ENCODE assay signal across 23 cellular contexts in the genomic region with DNA sequence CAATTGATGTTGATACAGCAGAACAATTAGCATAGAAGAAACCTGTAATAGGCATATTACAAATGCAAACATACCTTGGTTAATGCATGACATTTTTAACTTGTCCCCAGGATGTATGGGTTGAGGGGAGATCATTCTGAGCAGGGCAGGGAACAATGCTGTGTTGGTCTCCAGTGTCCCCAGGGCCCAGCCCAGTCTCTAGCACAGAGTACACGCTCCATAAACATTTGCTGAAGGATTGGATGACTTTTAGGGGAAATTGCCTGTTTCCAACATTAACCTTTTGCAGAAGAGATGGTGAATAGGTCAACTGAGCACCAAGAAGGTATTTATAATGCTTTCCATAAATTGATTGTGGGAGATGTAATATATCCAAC. TPM values are rescaled to one million over a fixed set of nuclear protein-coding genes. Genes with fewer than 3 reads are reported as not detected.
A peak's percentile ranks its signal among the peaks of the same experiment; 100 is the strongest.
DNase-seq lines count a peak whose midpoint lies in the region; ATAC-seq, FAIRE-seq and TF ChIP-seq lines count a peak whose summit lies in the region.
"Had no signal": no experiment of that assay in that cellular context is flagged by ENCODE, and none has a peak within 500 bp of the region (broad histone marks: within the 10 kb centered on the region; RNA-seq: fewer than 3 reads in every experiment).

No MANE protein-coding gene starts in this region.

- WGBS in HepG2 (ENCODE audit: low lambda C conversion rate): 0% methylated on average over 1 of the region's 1 CpG
- WGBS in right lobe of liver (ENCODE audit: insufficient coverage, low coverage, low lambda C conversion rate, missing lambda C conversion rate): no CpG with 5 or more reads among the region's 1 CpG
- 94% methylated on average over 1 of the region's 1 CpG; no CpG with 5 or more reads in 1 of the 2 experiments for WGBS in endodermal cell (ENCODE audit: insufficient coverage in 1 of 2, insufficient read length in 1 of 2), 2 experiments

- in situ Hi-C loops in HepG2 (cut with HindIII; ENCODE audit: extremely low pct_ligation_motif_present, low pct_unique_long_range_greater_than_20kb): no loop called here

- peak in 1 of 2 experiments; percentile 39; a peak in 1 of 4 replicates for TF ChIP-seq POLR2A in HepG2 (IDR thresholded peaks at IDR 0.05; ENCODE audit: insufficient read depth in 1 of 2, low read depth in 2 of 2, low read length in 2 of 2)
- TF ChIP-seq POLR2A in right lobe of liver (IDR thresholded peaks at IDR 0.05): no peak

- no peaks in the 10 kb centered on the region for H3K4me1 Mint-ChIP-seq in endodermal cell
- H3K4me1 Mint-ChIP-seq in activated T-cell treated with anti-CD3 and anti-CD28 coated beads, Interleukin-2, amount 50 U/mL, for 4 hours (ENCODE audit: low read depth): no peaks in the 10 kb centered on the region
- H3K4me1 Mint-ChIP-seq: CD4-positive, alpha-beta memory T cell had no signal

- peaks cover 9% of the 10 kb centered on the region for H3K27me3 Mint-ChIP-seq in endodermal cell (ENCODE audit: insufficient read depth)
- H3K27me3 Mint-ChIP-seq in activated T-cell treated with anti-CD3 and anti-CD28 coated beads, Interleukin-2, amount 50 U/mL, for 4 hours (ENCODE audit: low read depth): peaks cover 14% of the 10 kb centered on the region

- peak; percentile 89 for FAIRE-seq in HepG2 (lab: Jason Lieb, UNC)
- FAIRE-seq: A204.1, GM12891, GM19239 had no signal

- no peaks in the 10 kb centered on the region for H3K9me3 Mint-ChIP-seq in endodermal cell
- H3K9me3 Mint-ChIP-seq in activated T-cell treated with anti-CD3 and anti-CD28 coated beads, Interleukin-2, amount 50 U/mL, for 4 hours: no peaks in the 10 kb centered on the region
- H3K9me3 Mint-ChIP-seq: CD4-positive, alpha-beta memory T cell had no signal

- H3K36me3 ChIP-seq in HepG2 (replicated peaks in 1 of 2; ENCODE audit: control insufficient read depth in 1 of 2, insufficient read depth in 2 of 2, low read length in 2 of 2) (no peaks in the 10 kb centered on the region), right lobe of liver (no peaks in the 10 kb centered on the region), RWPE2 (ENCODE audit: low read depth) (no peaks in the 10 kb centered on the region), mucosa of rectum (ENCODE audit: control insufficient read depth in 2 of 2, insufficient read depth in 2 of 2, low read length in 2 of 2) (no peaks in the 10 kb centered on the region), endodermal cell (ENCODE audit: control insufficient read depth, insufficient read depth, low read length) (no peaks in the 10 kb centered on the region)
- H3K36me3 ChIP-seq: BLaER1 treated with 17β-estradiol and CSF1 and Interleukin-3, amounts not matched to agents 10 nM and 100 nM had no signal

- peak overlapping the region; percentile 73 for H3K4me2 ChIP-seq in HepG2 (ENCODE audit: low read depth, low read length)
- H3K4me2 ChIP-seq: BLaER1 treated with 17β-estradiol and CSF1 and Interleukin-3, amounts not matched to agents 10 nM and 100 nM had no signal

- DNase-seq in HepG2 (ENCODE audit: low spot score) (peak; percentile 66), right lobe of liver (no peak), RWPE2 (ENCODE audit: low spot score) (no peak), OCI-M1 (lab: John Stamatoyannopoulos, UW) (no peak), endodermal cell (no peak)
- DNase-seq in activated T-cell treated with anti-CD3 and anti-CD28 coated beads, Interleukin-2, amount 50 U/mL, for 4 hours: no peak
- DNase-seq: AML-193; CD4-positive, alpha-beta memory T cell; COR-L47; GF-D8; H7; MV-4-11; NCI-H1105; NCI-H446 treated with DMSO at 0.1 percent for 48 hours; NCI-H526; RPMI8226 had no signal

- peak; percentile 78 for ATAC-seq in HepG2
- ATAC-seq in right lobe of liver: no peak
- ATAC-seq in RWPE2 (ENCODE audit: low read depth): no peak
- no peak for ATAC-seq in GM21390 (IDR thresholded peaks at IDR 0.05; ENCODE audit: unreplicated experiment)
- ATAC-seq in activated T-cell treated with anti-CD3 and anti-CD28 coated beads, Interleukin-2, amount 50 U/mL, for 4 hours: no peak

- H4K20me1 ChIP-seq in HepG2 (ENCODE audit: insufficient read depth, low read length): no peaks in the 10 kb centered on the region
- H4K20me1 ChIP-seq: BLaER1 treated with 17β-estradiol and CSF1 and Interleukin-3, amounts not matched to agents 10 nM and 100 nM had no signal

- H3K36me3 Mint-ChIP-seq in endodermal cell (ENCODE audit: low read depth): no peaks in the 10 kb centered on the region
- H3K36me3 Mint-ChIP-seq in activated T-cell treated with anti-CD3 and anti-CD28 coated beads, Interleukin-2, amount 50 U/mL, for 4 hours (ENCODE audit: insufficient read depth): no peaks in the 10 kb centered on the region
- H3K36me3 Mint-ChIP-seq: CD4-positive, alpha-beta memory T cell had no signal

- H3K4me1 ChIP-seq in HepG2 (ENCODE audit: insufficient read depth, low read length) (peaks cover 78% of the 10 kb centered on the region), right lobe of liver (no peaks in the 10 kb centered on the region), RWPE2 (ENCODE audit: insufficient read depth, poor library complexity, severe bottlenecking) (peaks cover 35% of the 10 kb centered on the region), mucosa of rectum (ENCODE audit: control insufficient read depth in 2 of 2, insufficient read depth in 2 of 2, low read length in 2 of 2) (peaks cover 15 to 29% of the 10 kb centered on the region in 2 donors), endodermal cell (ENCODE audit: control insufficient read depth, insufficient read depth, low read length) (no peaks in the 10 kb centered on the region)
- H3K4me1 ChIP-seq: BLaER1 treated with 17β-estradiol and CSF1 and Interleukin-3, amounts not matched to agents 10 nM and 100 nM had no signal

- H3K9me3 ChIP-seq in HepG2 (ENCODE audit: low read length) (no peaks in the 10 kb centered on the region), right lobe of liver (no peaks in the 10 kb centered on the region), RWPE2 (ENCODE audit: severe bottlenecking) (no peaks in the 10 kb centered on the region), mucosa of rectum (ENCODE audit: control insufficient read depth in 2 of 2, low read length in 2 of 2) (no peaks in the 10 kb centered on the region), endodermal cell (ENCODE audit: control insufficient read depth, low read length) (no peaks in the 10 kb centered on the region)
- H3K9me3 ChIP-seq: BLaER1 treated with 17β-estradiol and CSF1 and Interleukin-3, amounts not matched to agents 10 nM and 100 nM had no signal

- CTCF ChIA-PET in HepG2 (lab: Yijun Ruan, JAX; ENCODE audit: low intra/inter-chr PET ratio, low total read pairs): no interaction called here

- H3K79me2 ChIP-seq in HepG2 (ENCODE audit: insufficient read depth, low read length): no peaks in the 10 kb centered on the region

- intact Hi-C loops in HepG2 (cut with micrococcal nuclease; ENCODE audit: unreplicated experiment) (loop anchor here (2.0 kb wide), 1 partner anchor 19 kb away; a partner anchor contains a TSS), right lobe of liver (cut with DNase I) (no loop called here)

- TF ChIP-seq EP300 in HepG2 (IDR thresholded peaks at IDR 0.05; ENCODE audit: low read depth in 2 of 2, low read length in 2 of 2): peak in 1 of 2 experiments; percentile 9; a peak in 1 of 4 replicates
- no peak for TF ChIP-seq EP300 in HepG2 (CRISPR knock-in tag; IDR thresholded peaks at IDR 0.05; ENCODE audit: borderline replicate concordance)

- H3K27ac Mint-ChIP-seq in endodermal cell: no peak overlapping the region
- H3K27ac Mint-ChIP-seq: CD4-positive, alpha-beta memory T cell had no signal

- no peak overlapping the region for H3K4me3 Mint-ChIP-seq in endodermal cell
- H3K4me3 Mint-ChIP-seq in activated T-cell treated with anti-CD3 and anti-CD28 coated beads, Interleukin-2, amount 50 U/mL, for 4 hours: no peak overlapping the region
- H3K4me3 Mint-ChIP-seq: CD4-positive, alpha-beta memory T cell had no signal

- peak overlapping the region; percentile 70 for H3K9ac ChIP-seq in HepG2 (ENCODE audit: insufficient read depth, low read depth, low read length)
- H3K9ac ChIP-seq in mucosa of rectum (ENCODE audit: low read depth in 1 of 2, low read length in 2 of 2): peak overlapping the region in 1 of 2 donors; percentile 57
- no peak overlapping the region for H3K9ac ChIP-seq in endodermal cell (ENCODE audit: extremely low read depth, low read length, poor library complexity, severe bottlenecking)
- H3K9ac ChIP-seq: BLaER1 treated with 17β-estradiol and CSF1 and Interleukin-3, amounts not matched to agents 10 nM and 100 nM had no signal

- peak overlapping the region; percentile 16 for H2AFZ ChIP-seq in HepG2 (ENCODE audit: low read length)

- no peak for TF ChIP-seq CTCF in HepG2 (CRISPR knock-in tag; IDR thresholded peaks at IDR 0.05)
- TF ChIP-seq CTCF in right lobe of liver (IDR thresholded peaks at IDR 0.05): no peak
- no peak for TF ChIP-seq CTCF in RWPE2 (IDR thresholded peaks at IDR 0.05; ENCODE audit: poor library complexity, severe bottlenecking)
- TF ChIP-seq CTCF in endodermal cell (conservative IDR thresholded peaks at IDR 0.05): no peak

- H3K27ac ChIP-seq in HepG2 (ENCODE audit: extremely low read length, insufficient read depth, low read length): peak overlapping the region; percentile 88
- H3K27ac ChIP-seq in right lobe of liver: no peak overlapping the region
- peak overlapping the region; percentile 29 for H3K27ac ChIP-seq in RWPE2 (ENCODE audit: poor library complexity, severe bottlenecking)
- peak overlapping the region; percentile 62 to 87 for H3K27ac ChIP-seq in mucosa of rectum (ENCODE audit: low read depth in 2 of 2, low read length in 2 of 2)
- H3K27ac ChIP-seq in endodermal cell (ENCODE audit: low read depth, low read length): no peak overlapping the region
- H3K27ac ChIP-seq: BLaER1 treated with 17β-estradiol and CSF1 and Interleukin-3, amounts not matched to agents 10 nM and 100 nM; SK-N-MC had no signal

- POLR2A ChIA-PET in HepG2 (lab: Yijun Ruan, JAX): interaction anchor here (1.4 kb wide), 1 partner anchor 20 kb away, joined by 9 read pairs; a partner anchor contains a TSS

- H3K27me3 ChIP-seq in HepG2 (ENCODE audit: control insufficient read depth in 1 of 2, insufficient read depth in 2 of 2, low read length in 2 of 2) (no peaks in the 10 kb centered on the region), right lobe of liver (no peaks in the 10 kb centered on the region), RWPE2 (ENCODE audit: insufficient read depth, poor library complexity, severe bottlenecking) (no peaks in the 10 kb centered on the region), mucosa of rectum (ENCODE audit: control insufficient read depth in 2 of 2, insufficient read depth in 2 of 2, low read length in 2 of 2) (no peaks in the 10 kb centered on the region), endodermal cell (ENCODE audit: control insufficient read depth, insufficient read depth, low read length, poor library complexity, severe bottlenecking) (no peaks in the 10 kb centered on the region)
- H3K27me3 ChIP-seq: BLaER1 treated with 17β-estradiol and CSF1 and Interleukin-3, amounts not matched to agents 10 nM and 100 nM had no signal

- peak overlapping the region; percentile 25 to 42 (median 28); a peak in 5 of 6 replicates for H3K4me3 ChIP-seq in HepG2 (replicated peaks in 1 of 3; ENCODE audit: insufficient read depth in 1 of 3, low read depth in 2 of 3, low read length in 3 of 3)
- no peak overlapping the region for H3K4me3 ChIP-seq in right lobe of liver
- no peak overlapping the region for H3K4me3 ChIP-seq in RWPE2 (ENCODE audit: severe bottlenecking)
- H3K4me3 ChIP-seq in mucosa of rectum (ENCODE audit: low read length in 2 of 2): no peak overlapping the region
- no peak overlapping the region for H3K4me3 ChIP-seq in endodermal cell (ENCODE audit: low read length)
- H3K4me3 ChIP-seq: BLaER1 treated with 17β-estradiol and CSF1 and Interleukin-3, amounts not matched to agents 10 nM and 100 nM; SK-N-MC had no signal

- TF ChIP-seq RAD21 in HepG2 (CRISPR knock-in tag; IDR thresholded peaks at IDR 0.05): no peak

- no TSS peak for BruUV-seq in HepG2 (replicated peaks; lab: Mats Ljungman, UMichigan)

RNA-seq across cellular contexts. Expression of a gene that starts 20.0 kb away (rescaled TPM):
- 20.4 and 23.6 TPM in 2 replicates for total RNA-seq in HepG2 (2016; rRNA removed; fragmentation: Illumina TruSeq; extraction: Trizol)
- 3.9 and 5.1 TPM in 2 replicates for total RNA-seq in HepG2 (2016; cell fraction: cytosol; rRNA removed; fragmentation: Illumina TruSeq; extraction: Trizol; ENCODE audit: low read depth)
- 23.6 TPM in 2 replicates for total RNA-seq in HepG2 (2016; cell fraction: insoluble cytoplasmic fraction; rRNA removed; fragmentation: Illumina TruSeq; extraction: Trizol)
- 11.2 and 13.3 TPM in 2 replicates for total RNA-seq in HepG2 (2016; cell fraction: membrane; rRNA removed; fragmentation: Illumina TruSeq; extraction: Trizol)
- 35.7 and 36.1 TPM in 2 replicates for total RNA-seq in HepG2 (2016; cell fraction: nucleus; rRNA removed; fragmentation: Illumina TruSeq; extraction: Trizol)
- 29.4 and 33.6 TPM in 2 replicates for polyA plus RNA-seq in HepG2 (2011; rRNA removed)
- polyA plus RNA-seq in HepG2 (2011; cell fraction: cytosol; rRNA removed): 10.6 and 13.7 TPM in 2 replicates
- polyA plus RNA-seq in HepG2 (2011; cell fraction: nucleus; rRNA removed): 41.0 and 45.4 TPM in 2 replicates
- 25.6 and 31.0 TPM in 2 replicates for polyA plus RNA-seq in HepG2 (2012)
- 1.8 and 2.9 TPM in 2 replicates for polyA plus RNA-seq in HepG2 (2016; cell fraction: cytosol; fragmentation: Illumina TruSeq; extraction: Trizol; ENCODE audit: low read depth)
- 19.0 and 20.5 TPM in 2 replicates for polyA plus RNA-seq in HepG2 (2016; cell fraction: insoluble cytoplasmic fraction; fragmentation: Illumina TruSeq; extraction: Trizol; ENCODE audit: low read depth)
- 5.4 and 6.3 TPM in 2 replicates for polyA plus RNA-seq in HepG2 (2016; cell fraction: membrane; fragmentation: Illumina TruSeq; extraction: Trizol; ENCODE audit: low read depth)
- polyA plus RNA-seq in HepG2 (2016; cell fraction: nucleus; fragmentation: Illumina TruSeq; extraction: Trizol; ENCODE audit: insufficient read depth, low read depth): 42.7 and 49.0 TPM in 2 replicates
- 1.5 and 8.7 TPM in 2 replicates for polyA minus RNA-seq in HepG2 (2011; rRNA and poly(A)+ RNA removed; ENCODE audit: low replicate concordance)
- 11.2 and 12.4 TPM in 2 replicates for polyA minus RNA-seq in HepG2 (2011; cell fraction: cytosol; rRNA and poly(A)+ RNA removed)
- polyA minus RNA-seq in HepG2 (2011; cell fraction: nucleus; rRNA and poly(A)+ RNA removed): 61.2 and 67.1 TPM in 2 replicates
- 10 to 100 TPM in 1 of 6 experiments, 1 to 10 TPM in 5; 7.4 to 12.2 (median 9.0) TPM for total RNA-seq in right lobe of liver
- 10 to 100 TPM; 14.2 to 20.5 TPM for total RNA-seq in endodermal cell
- 33.2 TPM for polyA plus RNA-seq in endodermal cell (2013, experiment 1 of 2)
- 32.3 TPM for polyA plus RNA-seq in endodermal cell (2013, experiment 2 of 2)
- 1 to 10 TPM; 5.5 to 9.8 (median 7.4) TPM for total RNA-seq in activated T-cell treated with anti-CD3 and anti-CD28 coated beads, Interleukin-2, amount 50 U/mL, for 4 hours

RNA-seq across cellular contexts. Expression of a gene that starts 20.2 kb away (rescaled TPM):
- total RNA-seq in HepG2 (2016; rRNA removed; fragmentation: Illumina TruSeq; extraction: Trizol): 35.8 and 45.2 TPM in 2 replicates
- total RNA-seq in HepG2 (2016; cell fraction: cytosol; rRNA removed; fragmentation: Illumina TruSeq; extraction: Trizol; ENCODE audit: low read depth): 9.3 and 9.4 TPM in 2 replicates
- total RNA-seq in HepG2 (2016; cell fraction: insoluble cytoplasmic fraction; rRNA removed; fragmentation: Illumina TruSeq; extraction: Trizol): 33.6 and 44.5 TPM in 2 replicates
- 14.1 and 14.4 TPM in 2 replicates for total RNA-seq in HepG2 (2016; cell fraction: membrane; rRNA removed; fragmentation: Illumina TruSeq; extraction: Trizol)
- 58.1 and 62.5 TPM in 2 replicates for total RNA-seq in HepG2 (2016; cell fraction: nucleus; rRNA removed; fragmentation: Illumina TruSeq; extraction: Trizol)
- polyA plus RNA-seq in HepG2 (2011; rRNA removed): 6.6 and 7.3 TPM in 2 replicates
- 4.4 and 6.0 TPM in 2 replicates for polyA plus RNA-seq in HepG2 (2011; cell fraction: cytosol; rRNA removed)
- 19.6 and 25.1 TPM in 2 replicates for polyA plus RNA-seq in HepG2 (2011; cell fraction: nucleus; rRNA removed)
- polyA plus RNA-seq in HepG2 (2012): 9.0 and 10.2 TPM in 2 replicates
- 1.3 and 1.7 TPM in 2 replicates for polyA plus RNA-seq in HepG2 (2016; cell fraction: cytosol; fragmentation: Illumina TruSeq; extraction: Trizol; ENCODE audit: low read depth)
- polyA plus RNA-seq in HepG2 (2016; cell fraction: insoluble cytoplasmic fraction; fragmentation: Illumina TruSeq; extraction: Trizol; ENCODE audit: low read depth): 27.4 and 29.0 TPM in 2 replicates
- polyA plus RNA-seq in HepG2 (2016; cell fraction: membrane; fragmentation: Illumina TruSeq; extraction: Trizol; ENCODE audit: low read depth): 3.1 and 4.2 TPM in 2 replicates
- polyA plus RNA-seq in HepG2 (2016; cell fraction: nucleus; fragmentation: Illumina TruSeq; extraction: Trizol; ENCODE audit: insufficient read depth, low read depth): 37.7 and 39.2 TPM in 2 replicates
- 18.6 and 39.5 TPM in 2 replicates for polyA minus RNA-seq in HepG2 (2011; rRNA and poly(A)+ RNA removed; ENCODE audit: low replicate concordance)
- 7.6 and 9.8 TPM in 2 replicates for polyA minus RNA-seq in HepG2 (2011; cell fraction: cytosol; rRNA and poly(A)+ RNA removed)
- 85.7 and 89.2 TPM in 2 replicates for polyA minus RNA-seq in HepG2 (2011; cell fraction: nucleus; rRNA and poly(A)+ RNA removed)
- 10 to 100 TPM in 3 of 6 experiments, 1 to 10 TPM in 3; 6.0 to 16.5 (median 10.6) TPM for total RNA-seq in right lobe of liver
- total RNA-seq in endodermal cell: 10 to 100 TPM; 24.7 to 28.3 TPM
- polyA plus RNA-seq in endodermal cell (2013, experiment 1 of 2): 15.4 TPM
- 12.7 TPM for polyA plus RNA-seq in endodermal cell (2013, experiment 2 of 2)
- 10 to 100 TPM; 72.9 to 78.1 (median 74.7) TPM for total RNA-seq in activated T-cell treated with anti-CD3 and anti-CD28 coated beads, Interleukin-2, amount 50 U/mL, for 4 hours

RNA-seq across cellular contexts. Expression of a gene that starts 47.1 kb away (rescaled TPM):
- total RNA-seq in HepG2 (2016; rRNA removed; fragmentation: Illumina TruSeq; extraction: Trizol): 698 and 836 TPM in 2 replicates
- 507 and 559 TPM in 2 replicates for total RNA-seq in HepG2 (2016; cell fraction: cytosol; rRNA removed; fragmentation: Illumina TruSeq; extraction: Trizol; ENCODE audit: low read depth)
- 679 and 821 TPM in 2 replicates for total RNA-seq in HepG2 (2016; cell fraction: insoluble cytoplasmic fraction; rRNA removed; fragmentation: Illumina TruSeq; extraction: Trizol)
- total RNA-seq in HepG2 (2016; cell fraction: membrane; rRNA removed; fragmentation: Illumina TruSeq; extraction: Trizol): 771 and 850 TPM in 2 replicates
- total RNA-seq in HepG2 (2016; cell fraction: nucleus; rRNA removed; fragmentation: Illumina TruSeq; extraction: Trizol): 289 and 303 TPM in 2 replicates
- polyA plus RNA-seq in HepG2 (2011; rRNA removed): 471 and 557 TPM in 2 replicates
- polyA plus RNA-seq in HepG2 (2011; cell fraction: cytosol; rRNA removed): 298 and 449 TPM in 2 replicates
- polyA plus RNA-seq in HepG2 (2011; cell fraction: nucleus; rRNA removed): 96.1 and 122 TPM in 2 replicates
- 940 and 1,043 TPM in 2 replicates for polyA plus RNA-seq in HepG2 (2012)
- polyA plus RNA-seq in HepG2 (2016; cell fraction: cytosol; fragmentation: Illumina TruSeq; extraction: Trizol; ENCODE audit: low read depth): 922 and 1,006 TPM in 2 replicates
- 1,304 and 1,359 TPM in 2 replicates for polyA plus RNA-seq in HepG2 (2016; cell fraction: insoluble cytoplasmic fraction; fragmentation: Illumina TruSeq; extraction: Trizol; ENCODE audit: low read depth)
- polyA plus RNA-seq in HepG2 (2016; cell fraction: membrane; fragmentation: Illumina TruSeq; extraction: Trizol; ENCODE audit: low read depth): 1,256 and 1,375 TPM in 2 replicates
- 596 and 617 TPM in 2 replicates for polyA plus RNA-seq in HepG2 (2016; cell fraction: nucleus; fragmentation: Illumina TruSeq; extraction: Trizol; ENCODE audit: insufficient read depth, low read depth)
- 152 and 382 TPM in 2 replicates for polyA minus RNA-seq in HepG2 (2011; rRNA and poly(A)+ RNA removed; ENCODE audit: low replicate concordance)
- polyA minus RNA-seq in HepG2 (2011; cell fraction: cytosol; rRNA and poly(A)+ RNA removed): 285 and 287 TPM in 2 replicates
- 113 and 151 TPM in 2 replicates for polyA minus RNA-seq in HepG2 (2011; cell fraction: nucleus; rRNA and poly(A)+ RNA removed)
- 100 to 1,000 TPM; 157 to 250 (median 198) TPM for total RNA-seq in right lobe of liver
- 100 to 1,000 TPM; 671 to 739 TPM for total RNA-seq in endodermal cell
- polyA plus RNA-seq in endodermal cell (2013, experiment 1 of 2): 732 TPM
- polyA plus RNA-seq in endodermal cell (2013, experiment 2 of 2): 692 TPM
- 1,000 to 10,000 TPM in 2 of 3 donors, 100 to 1,000 TPM in 1; 967 to 1,090 (median 1,019) TPM for total RNA-seq in activated T-cell treated with anti-CD3 and anti-CD28 coated beads, Interleukin-2, amount 50 U/mL, for 4 hours

Comparison
In these comparisons a context has a peak if more than half of its experiments do, and no peak if none do; other contexts are left out.
1. H3K27ac ChIP-seq: peak in HepG2 (single experiment), RWPE2 (single experiment) and mucosa of rectum (2 of 2); none in right lobe of liver (0 of 3) and endodermal cell (single experiment).
2. H3K4me3 ChIP-seq: peak in HepG2 (3 of 3); none in right lobe of liver (0 of 3), RWPE2 (single experiment), mucosa of rectum (0 of 2) and endodermal cell (single experiment).